In genomic region chr17:27569257-27569722, GRCh38 we compare ENCODE assay signal across 1 cellular context.
TF ChIP-seq lines count a peak whose summit lies in the region.

No MANE protein-coding gene starts in this region.

TF ChIP-seq in K562, 482 proteins besides CTCF, POLR2A, EP300 and RAD21 (continued from another document):
- no peak for TF ChIP-seq IRF9 (tag; IDR thresholded peaks at IDR 0.05)
